1 cellular context compared by ENCODE assay signal in genomic region chr5:55851675-55851979, GRCh38.
TF ChIP-seq lines count a peak whose summit lies in the region.

No MANE protein-coding gene starts in this region.

TF ChIP-seq in IMR-90, 13 proteins besides CTCF, POLR2A, EP300 and RAD21:
- TF ChIP-seq CHD1 (IDR thresholded peaks at IDR 0.05; ENCODE audit: low read depth, low read length), result no peak
- TF ChIP-seq MXI1 (IDR thresholded peaks at IDR 0.05; ENCODE audit: borderline replicate concordance, low read depth, low read length), result no peak
- TF ChIP-seq RCOR1 (IDR thresholded peaks at IDR 0.05; ENCODE audit: insufficient replicate concordance, low read length), result no peak
- no peak for TF ChIP-seq CEBPB (IDR thresholded peaks at IDR 0.05; ENCODE audit: low read depth, low read length)
- TF ChIP-seq SMC3 (IDR thresholded peaks at IDR 0.05; ENCODE audit: low read depth, low read length), result no peak
- TF ChIP-seq BHLHE40 (IDR thresholded peaks at IDR 0.05; ENCODE audit: low read depth, low read length), result no peak
TF ChIP-seq in IMR-90: peak in this region for 0.
